8 cellular contexts compared by ENCODE assay signal in the genomic region with DNA sequence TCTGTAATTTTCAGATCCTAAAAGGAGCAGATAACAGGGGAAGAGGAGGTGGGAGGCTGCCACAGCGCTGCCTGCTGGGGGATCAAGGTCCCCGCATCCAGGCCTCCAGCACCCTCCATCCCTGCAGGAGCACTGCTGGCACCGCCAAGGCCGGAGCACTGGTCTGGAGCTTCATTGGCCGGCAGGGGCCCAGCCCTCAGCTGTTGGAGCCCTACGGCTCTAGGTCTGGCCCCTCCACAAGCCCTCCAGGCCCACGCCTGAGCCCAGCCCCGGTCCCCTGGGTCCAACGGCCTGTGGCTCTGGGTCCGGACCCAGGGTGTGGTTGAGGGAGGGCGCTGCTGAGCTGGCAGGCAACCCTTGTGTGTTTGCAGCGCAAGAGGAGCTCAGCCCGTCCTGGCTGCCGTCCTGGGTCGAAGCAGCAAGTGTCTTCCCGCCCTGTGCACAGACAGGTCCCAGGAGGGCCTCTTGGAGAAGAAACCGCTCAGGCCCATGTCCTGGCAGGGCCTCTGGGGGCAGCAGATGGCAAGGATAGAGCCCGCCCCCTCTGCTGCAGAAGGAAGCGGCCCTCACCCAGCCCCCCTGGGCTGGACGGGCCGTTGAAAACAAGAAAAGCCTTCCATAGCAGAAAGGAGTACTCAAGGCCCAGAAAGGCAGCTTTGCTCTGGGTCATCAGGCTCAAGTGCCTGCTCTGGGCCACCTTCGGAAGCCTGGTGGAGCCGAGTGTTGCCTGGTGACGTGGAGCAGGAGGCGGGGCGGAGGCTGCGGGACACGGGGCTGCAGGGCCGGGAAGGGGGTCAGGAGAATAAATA.
DNase-seq lines count a peak whose midpoint lies in the region; ATAC-seq and TF ChIP-seq lines count a peak whose summit lies in the region.

No MANE protein-coding gene starts in this region.

- H3K4me1 ChIP-seq in mucosa of stomach (ENCODE audit: control insufficient read depth, insufficient read depth, low read length) = peaks cover 18% of the 10 kb centered on the region

- H3K9me3 ChIP-seq in mucosa of stomach (ENCODE audit: control insufficient read depth, low read length) = no peaks in the 10 kb centered on the region

- H3K9ac ChIP-seq in mucosa of stomach (ENCODE audit: low read length) = peak overlapping the region; percentile 55

- peak; percentile 39 for DNase-seq in NAMALWA (ENCODE audit: low spot score)
- DNase-seq in NCI-H2196 treated with DMSO at 0.1 percent for 48 hours (lab: John Stamatoyannopoulos, UW; ENCODE audit: unreplicated experiment) = no peak
- DNase-seq in hippocampal formation (lab: John Stamatoyannopoulos, UW) = no peak
- no peak for DNase-seq in NCI-H510A (lab: John Stamatoyannopoulos, UW)

- H3K4me3 ChIP-seq in mucosa of stomach (ENCODE audit: low read length) = peak overlapping the region; percentile 36

- H3K36me3 ChIP-seq in mucosa of stomach (ENCODE audit: control insufficient read depth, insufficient read depth, low read length) = no peaks in the 10 kb centered on the region

- H3K27ac ChIP-seq in cingulate gyrus (ENCODE audit: low read depth, low read length) = peak overlapping the region; percentile 8

- no peak for ATAC-seq in HG02642 (IDR thresholded peaks at IDR 0.05; ENCODE audit: poor library complexity, unreplicated experiment)

- no peaks in the 10 kb centered on the region for H3K27me3 ChIP-seq in mucosa of stomach (ENCODE audit: control insufficient read depth, insufficient read depth, low read length)

- TF ChIP-seq CTCF in GM12874 (IDR thresholded peaks at IDR 0.05; ENCODE audit: insufficient read depth, low read depth, low read length) = peak; percentile 73
